ENCODE assay signal across 10 cellular contexts in the genomic region with DNA sequence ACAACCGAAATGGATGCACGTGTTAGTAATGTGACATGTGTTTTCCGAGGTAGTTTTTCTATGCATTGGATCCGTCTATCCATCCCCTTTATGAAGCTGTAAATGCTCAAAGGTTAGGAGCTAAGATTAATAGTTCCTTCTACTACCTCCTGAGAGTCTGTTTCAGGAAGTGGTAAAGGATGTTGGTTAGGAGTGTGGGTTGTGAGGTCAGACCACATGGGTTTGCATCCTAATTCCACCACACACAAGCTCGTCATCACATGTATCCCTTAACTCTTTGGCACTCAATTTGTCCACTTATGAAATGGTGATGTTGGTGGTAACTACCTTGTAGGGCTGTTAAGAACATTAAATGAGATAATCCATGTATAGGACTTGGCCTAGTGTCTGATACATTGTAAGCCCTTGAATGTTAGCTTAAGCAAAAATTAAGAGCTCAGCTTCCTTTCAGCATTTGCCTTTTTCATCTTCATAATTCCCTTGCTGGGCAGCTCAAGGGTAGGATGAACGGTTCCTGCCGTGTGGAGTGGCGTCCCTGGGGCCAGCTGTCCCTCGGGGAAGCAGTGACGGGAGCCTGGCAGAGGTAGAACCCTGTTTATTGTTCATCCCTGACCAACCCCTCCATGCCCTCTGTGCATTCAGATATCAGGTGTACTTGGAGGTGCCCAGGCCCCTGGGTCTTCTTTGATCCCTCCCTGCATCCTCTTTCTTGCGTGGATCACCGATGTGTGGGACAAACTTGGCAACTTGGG. TPM values are rescaled to one million over a fixed set of nuclear protein-coding genes. Genes with fewer than 3 reads are reported as not detected.
DNase-seq lines count a peak whose midpoint lies in the region; ATAC-seq, FAIRE-seq and TF ChIP-seq lines count a peak whose summit lies in the region.
"Had no signal": no experiment of that assay in that cellular context is flagged by ENCODE, and none has a peak within 500 bp of the region (broad histone marks: within the 10 kb centered on the region; RNA-seq: fewer than 3 reads in every experiment).

No MANE protein-coding gene starts in this region.

- H3K27me3 ChIP-seq in GM12878 (replicated peaks in 1 of 2; ENCODE audit: control insufficient read depth in 2 of 2, insufficient read depth in 2 of 2, low read length in 1 of 2), result peaks cover 2 to 5% of the 10 kb centered on the region in 2 experiments; a peak in 3 of 4 replicates

- intact Hi-C loops in GM12878 (cut with micrococcal nuclease; ENCODE audit: unreplicated experiment), result no loop called here

- no peak overlapping the region for H3K27ac ChIP-seq in GM12878 (ENCODE audit: control insufficient read depth, insufficient read depth)
- H3K27ac ChIP-seq: epithelial cell of prostate had no signal

- TF ChIP-seq CTCF in GM12878 (IDR thresholded peaks at IDR 0.05 in 2 of 3, conservative IDR thresholded peaks at IDR 0.05 in 1 of 3; ENCODE audit: control insufficient read depth in 2 of 3, extremely low read depth in 1 of 3, insufficient read depth in 1 of 3, low read depth in 3 of 3, low read length in 3 of 3), result no peak

- in situ Hi-C loops in GM12878 (cut with MboI), result loop anchor here (5.0 kb wide), 1 partner anchor 143 kb away; no protein-coding TSS in a partner anchor

- CTCF ChIA-PET in GM12878 (lab: Yijun Ruan, JAX), result interaction anchor here (0.9 to 2.4 kb wide), 3 partner anchors 74 to 146 kb away, joined by 3 to 8 read pairs (median 4); no protein-coding TSS in a partner anchor

- RAD21 ChIA-PET in GM12878 (lab: Charles Lee; ENCODE audit: unreplicated experiment), result interaction anchor here (0.6 to 1.3 kb wide), 3 partner anchors 56 to 826 kb away, joined by 3 to 5 read pairs (median 3); no protein-coding TSS in a partner anchor

- TF ChIP-seq RAD21 in GM12878 (IDR thresholded peaks at IDR 0.05; ENCODE audit: insufficient read depth, low read depth, low read length), result no peak

- BruUV-seq in GM12878 (replicated peaks; lab: Mats Ljungman, UMichigan), result no TSS peak

- peak; percentile 27; the same call in 1 of the 3 replicates for ATAC-seq in GM12878
- ATAC-seq in left lobe of liver, result no peak

- H4K20me1 ChIP-seq in GM12878 (ENCODE audit: control insufficient read depth, insufficient read depth), result no peaks in the 10 kb centered on the region

- H3K79me2 ChIP-seq in GM12878 (ENCODE audit: control insufficient read depth, insufficient read depth, low read length), result no peaks in the 10 kb centered on the region

- no peak overlapping the region for H3K9ac ChIP-seq in GM12878 (ENCODE audit: control insufficient read depth, insufficient read depth, low read length)

- no peak overlapping the region for H3K4me3 ChIP-seq in GM12878
- no peak overlapping the region for H3K4me3 ChIP-seq in skeletal muscle cell (ENCODE audit: low read depth, low read length)

- POLR2A ChIA-PET in GM12878 (lab: Charles Lee), result no interaction called here

- no peaks in the 10 kb centered on the region for H3K4me1 ChIP-seq in GM12878 (ENCODE audit: control insufficient read depth, insufficient read depth, low read length)

- H2AFZ ChIP-seq in GM12878 (ENCODE audit: control insufficient read depth, low read depth, low read length), result no peak overlapping the region

- SMC1A ChIA-PET in GM12878 (lab: Charles Lee; ENCODE audit: uncharacterized antibody, unreplicated experiment), result interaction anchor here (1.1 to 1.2 kb wide), 2 partner anchors 56 to 146 kb away, joined by 3 read pairs; no protein-coding TSS in a partner anchor

- TF ChIP-seq POLR2A in GM12878 (IDR thresholded peaks at IDR 0.05; ENCODE audit: low read depth, low read length), result no peak

- H3K9me3 ChIP-seq in GM12878 (replicated peaks; ENCODE audit: control insufficient read depth, insufficient read depth, low read length), result no peaks in the 10 kb centered on the region

- FAIRE-seq in GM12878 (lab: Jason Lieb, UNC) (peak; percentile 84), frontal cortex (lab: Jason Lieb, UNC) (no peak)

- no peak overlapping the region for H3K4me2 ChIP-seq in GM12878 (ENCODE audit: control insufficient read depth, insufficient read depth)

- TF ChIP-seq EP300 in GM12878 (IDR thresholded peaks at IDR 0.05; ENCODE audit: borderline replicate concordance in 1 of 2, control insufficient read depth in 1 of 2, low read depth in 2 of 2, low read length in 2 of 2), result no peak; a peak in 1 of 4 replicates

- no peaks in the 10 kb centered on the region for H3K36me3 ChIP-seq in GM12878 (ENCODE audit: control insufficient read depth in 2 of 2, insufficient read depth in 2 of 2, low read length in 1 of 2)

- 21% methylated on average over 12 of the region's 12 CpGs for WGBS in GM12878 (ENCODE audit: insufficient coverage, insufficient replicate concordance, low lambda C conversion rate, missing lambda C conversion rate)

- DNase-seq in activated T-cell treated with anti-CD3 and anti-CD28 coated beads for 48 hours (ENCODE audit: low read depth) (peak; percentile 10), NCI-H226 (peak; percentile 36), GM12878 (ENCODE audit: low read depth, low spot score) (peak; percentile 25), skeletal muscle cell (ENCODE audit: low read depth) (peak; percentile 79), left lobe of liver (ENCODE audit: low spot score) (no peak), NCI-H526 treated with DMSO at 0.1 percent for 48 hours (lab: John Stamatoyannopoulos, UW) (no peak), frontal cortex (ENCODE audit: low spot score in 2 of 2) (no peak)
- no peak for DNase-seq in activated T-cell treated with anti-CD3 and anti-CD28 coated beads, Interleukin-2, amount 50 U/mL, for 1 hour
- DNase-seq: NCI-H524 treated with DMSO at 0.1 percent for 48 hours had no signal

TF ChIP-seq in GM12878, 131 proteins besides CTCF, POLR2A, EP300 and RAD21:
- peak; percentile 78 for TF ChIP-seq RUNX3 (IDR thresholded peaks at IDR 0.05; ENCODE audit: low read length)
- TF ChIP-seq SPI1 (IDR thresholded peaks at IDR 0.05; ENCODE audit: borderline replicate concordance, insufficient read depth, low read depth, low read length), result peak; percentile 45; the same call in 1 of the 2 replicates
- 0 out of 4 replicates have a peak, but pooled peaks of 1 of the 2 experiments have one; percentile 23 for TF ChIP-seq IKZF2 (IDR thresholded peaks at IDR 0.05)
- no peak for TF ChIP-seq PAX5 (IDR thresholded peaks at IDR 0.05; ENCODE audit: borderline replicate concordance, low read depth, low read length)

RNA-seq across cellular contexts. Expression of gene TSPAN9, which starts 52.3 kb away (rescaled TPM):
- 1.0 and 1.8 TPM in 2 replicates for total RNA-seq in GM12878 (2013; cell fraction: nucleolus; rRNA removed)
- total RNA-seq in GM12878 (2014; rRNA removed), result not detected in 2 replicates
- 0.04 and 0.05 TPM in 2 replicates for total RNA-seq in GM12878 (2014; rRNA removed; fragmentation: Illumina TruSeq; extraction: Trizol)
- total RNA-seq in GM12878 (2021), result 0.21 and 0.31 TPM in 2 replicates
- polyA plus RNA-seq in GM12878 (2011; ENCODE audit: low read depth), result 0.42 TPM
- polyA plus RNA-seq in GM12878 (2011; rRNA removed), result 0.89 and 1.0 TPM in 2 replicates
- polyA plus RNA-seq in GM12878 (2011; cell fraction: cytosol; rRNA removed), result 0.90 and 1.8 TPM in 2 replicates
- 2.2 and 3.0 TPM in 2 replicates for polyA plus RNA-seq in GM12878 (2011; cell fraction: nucleus; rRNA removed)
- 1.0 and 1.1 TPM in 2 replicates for polyA plus RNA-seq in GM12878 (2012)
- polyA plus RNA-seq in GM12878 (2014; fragmentation: Illumina TruSeq; extraction: Trizol), result 0.12 TPM in 1 of 2 replicates, not detected in the other
- not detected for polyA plus RNA-seq in GM12878 (2014; fragmentation: Nextera tagmentation; extraction: Ambion mirVana)
- 0.03 and 0.13 TPM in 2 replicates for polyA plus RNA-seq in GM12878 (2014; rRNA removed)
- not detected for polyA plus RNA-seq in GM12878 (2016; fragmentation: Nextera tagmentation; extraction: Ambion mirVana)
- polyA minus RNA-seq in GM12878 (2011; rRNA and poly(A)+ RNA removed), result 3.0 and 3.3 TPM in 2 replicates
- 0.62 TPM in 1 of 2 replicates, not detected in the other for polyA minus RNA-seq in GM12878 (2011; cell fraction: cytosol; rRNA and poly(A)+ RNA removed)
- 0.73 and 0.86 TPM in 2 replicates for polyA minus RNA-seq in GM12878 (2011; cell fraction: nucleus; rRNA and poly(A)+ RNA removed)
- total RNA-seq in left lobe of liver, result 43.7 TPM
- total RNA-seq in frontal cortex, result 22.4 TPM

Comparison
In these comparisons a context has a peak if more than half of its experiments do, and no peak if none do; other contexts are left out.
1. DNase-seq: peak in activated T-cell treated with anti-CD3 and anti-CD28 coated beads for 48 hours (single experiment), NCI-H226 (single experiment), GM12878 (single experiment) and skeletal muscle cell (single experiment); none in activated T-cell treated with anti-CD3 and anti-CD28 coated beads, Interleukin-2, amount 50 U/mL, for 1 hour (single experiment), left lobe of liver (single experiment), NCI-H526 treated with DMSO at 0.1 percent for 48 hours (single experiment) and frontal cortex (0 of 2).